ENCODE assay signal across 18 cellular contexts in genomic region chr5:71832812-71833456, GRCh38.
A peak's percentile ranks its signal among the peaks of the same experiment; 100 is the strongest.
DNase-seq lines count a peak whose midpoint lies in the region; FAIRE-seq and TF ChIP-seq lines count a peak whose summit lies in the region.
"Had no signal": no experiment of that assay in that cellular context is flagged by ENCODE, and none has a peak within 500 bp of the region (broad histone marks: within the 10 kb centered on the region; RNA-seq: fewer than 3 reads in every experiment).

No MANE protein-coding gene starts in this region.

- DNase-seq in DMS53 (lab: John Stamatoyannopoulos, UW): peak; percentile 28
- DNase-seq in DMS53 treated with DMSO at 0.1 percent for 48 hours (lab: John Stamatoyannopoulos, UW; ENCODE audit: unreplicated experiment): no peak
- DNase-seq in bronchial epithelial cell (ENCODE audit: low read depth): peak; percentile 76
- DNase-seq in osteoblast (ENCODE audit: insufficient read length, low spot score, missing footprints): peak; percentile 58
- DNase-seq in SHP77 treated with DMSO at 0.1 percent for 48 hours (lab: John Stamatoyannopoulos, UW): no peak
- no peak for DNase-seq in NCI-H510A treated with DMSO at 0.1 percent for 48 hours (lab: John Stamatoyannopoulos, UW)
- DNase-seq in SIG-M5 treated with dmso at 0.1 percent for 504 hours (lab: John Stamatoyannopoulos, UW; ENCODE audit: unreplicated experiment): no peak
- DNase-seq: AML-193; CD4-positive, CD25-positive, alpha-beta regulatory T cell; DMS79; GM23248 had no signal

- peaks cover 23% of the 10 kb centered on the region for H3K4me1 ChIP-seq in osteoblast (ENCODE audit: insufficient read depth, low read length)

- no peaks in the 10 kb centered on the region for H4K20me1 ChIP-seq in osteoblast (ENCODE audit: insufficient read depth, low read length)
- H4K20me1 ChIP-seq: BLaER1 had no signal

- TF ChIP-seq CTCF in bronchial epithelial cell (IDR thresholded peaks at IDR 0.05; ENCODE audit: insufficient read depth, low read length, severe bottlenecking) (no peak), osteoblast (IDR thresholded peaks at IDR 0.05; ENCODE audit: extremely low read depth, low read depth, low read length) (no peak)

- H3K36me3 ChIP-seq in bronchial epithelial cell (ENCODE audit: control insufficient read depth, insufficient read depth, low read length) (no peaks in the 10 kb centered on the region), osteoblast (ENCODE audit: insufficient read depth, low read length) (no peaks in the 10 kb centered on the region)
- H3K36me3 ChIP-seq: BLaER1 had no signal

- no peaks in the 10 kb centered on the region for H3K27me3 ChIP-seq in bronchial epithelial cell (ENCODE audit: control insufficient read depth, insufficient read depth, low read length)
- no peaks in the 10 kb centered on the region for H3K27me3 ChIP-seq in osteoblast (ENCODE audit: insufficient read depth, low read length)
- H3K27me3 ChIP-seq: BLaER1 had no signal

- H3K79me2 ChIP-seq in osteoblast (ENCODE audit: insufficient read depth, low read length): no peaks in the 10 kb centered on the region

- no peak overlapping the region for H3K4me2 ChIP-seq in osteoblast (ENCODE audit: insufficient read depth, low read length)
- H3K4me2 ChIP-seq: BLaER1 had no signal

- no peak overlapping the region for H3K4me3 ChIP-seq in bronchial epithelial cell (ENCODE audit: low read depth, low read length)
- H3K4me3 ChIP-seq in osteoblast (ENCODE audit: insufficient read depth, low read length): no peak overlapping the region
- H3K4me3 ChIP-seq: BLaER1, GM12878, GM23248 had no signal

- H2AFZ ChIP-seq in osteoblast (ENCODE audit: low read length): peak overlapping the region; percentile 59
- H2AFZ ChIP-seq: GM23248 had no signal

- no peaks in the 10 kb centered on the region for H3K9me3 ChIP-seq in osteoblast (ENCODE audit: low read depth, low read length)

- H3K27ac ChIP-seq in osteoblast (ENCODE audit: low read depth, low read length): no peak overlapping the region
- H3K27ac ChIP-seq: 22Rv1, BLaER1, GM23248 had no signal

- peak; percentile 7 for FAIRE-seq in bronchial epithelial cell (lab: Jason Lieb, UNC)
- FAIRE-seq: GM12878, GM18507, H54, HepG2, HTR-8/SVneo had no signal

Comparison
In these comparisons a context has a peak if more than half of its experiments do, and no peak if none do; other contexts are left out.
1. DNase-seq: peak in DMS53 (single experiment), bronchial epithelial cell (single experiment) and osteoblast (single experiment); none in DMS53 treated with DMSO at 0.1 percent for 48 hours (single experiment), SHP77 treated with DMSO at 0.1 percent for 48 hours (single experiment), NCI-H510A treated with DMSO at 0.1 percent for 48 hours (single experiment) and SIG-M5 treated with dmso at 0.1 percent for 504 hours (single experiment).